Comparison of ENCODE assay signal across 11 cellular contexts in genomic region chr1:227072991-227073390, GRCh38.
A peak's percentile ranks its signal among the peaks of the same experiment; 100 is the strongest.
DNase-seq lines count a peak whose midpoint lies in the region; ATAC-seq, FAIRE-seq and TF ChIP-seq lines count a peak whose summit lies in the region.
"Had no signal": no experiment of that assay in that cellular context is flagged by ENCODE, and none has a peak within 500 bp of the region (broad histone marks: within the 10 kb centered on the region; RNA-seq: fewer than 3 reads in every experiment).

No MANE protein-coding gene starts in this region.

- H3K36me3 ChIP-seq in GM12878 (ENCODE audit: control insufficient read depth in 2 of 2, insufficient read depth in 2 of 2, low read length in 1 of 2) = no peaks in the 10 kb centered on the region
- no peaks in the 10 kb centered on the region for H3K36me3 ChIP-seq in aorta (ENCODE audit: control insufficient read depth in 1 of 2, insufficient read depth in 2 of 2, low read length in 1 of 2)

- SMC1A ChIA-PET in GM12878 (lab: Charles Lee; ENCODE audit: uncharacterized antibody, unreplicated experiment) = no interaction called here

- no TSS peak for BruUV-seq in GM12878 (replicated peaks; lab: Mats Ljungman, UMichigan)

- intact Hi-C loops in GM12878 (cut with micrococcal nuclease; ENCODE audit: unreplicated experiment) = no loop called here
- intact Hi-C loops in aorta (cut with DNase I) = no loop called here

- H3K4me3 ChIP-seq in GM12878 (no peak overlapping the region), aorta (ENCODE audit: low read length in 2 of 2) (no peak overlapping the region)
- H3K4me3 ChIP-seq: skin epidermis had no signal

- H3K4me2 ChIP-seq in GM12878 (ENCODE audit: control insufficient read depth, insufficient read depth) = no peak overlapping the region

- no peaks in the 10 kb centered on the region for H3K4me1 ChIP-seq in GM12878 (ENCODE audit: control insufficient read depth, insufficient read depth, low read length)
- no peaks in the 10 kb centered on the region for H3K4me1 ChIP-seq in aorta (ENCODE audit: control insufficient read depth in 1 of 2, insufficient read depth in 2 of 2, low read length in 2 of 2)

- TF ChIP-seq CTCF in GM12878 (IDR thresholded peaks at IDR 0.05 in 2 of 3, conservative IDR thresholded peaks at IDR 0.05 in 1 of 3; ENCODE audit: control insufficient read depth in 2 of 3, extremely low read depth in 1 of 3, insufficient read depth in 1 of 3, low read depth in 3 of 3, low read length in 3 of 3) = no peak

- no peaks in the 10 kb centered on the region for H3K9me3 Mint-ChIP-seq in activated naive CD8-positive, alpha-beta T cell treated with anti-CD3 and anti-CD28 coated beads, Interleukin-2, amount 50 U/mL, for 24 hours
- no peaks in the 10 kb centered on the region for H3K9me3 Mint-ChIP-seq in activated naive CD8-positive, alpha-beta T cell treated with anti-CD3 and anti-CD28 coated beads for 36 hours
- H3K9me3 Mint-ChIP-seq in activated CD4-positive, alpha-beta memory T cell treated with anti-CD3 and anti-CD28 coated beads, Interleukin-2, amount 10 ng/mL, durations not matched to agents 7 days and 5 days = no peaks in the 10 kb centered on the region
- H3K9me3 Mint-ChIP-seq: activated naive CD8-positive, alpha-beta T cell treated with anti-CD3 and anti-CD28 coated beads, Interleukin-2, amount 10 ng/mL, durations not matched to agents 7 days and 5 days had no signal

- no peaks in the 10 kb centered on the region for H3K36me3 Mint-ChIP-seq in activated naive CD8-positive, alpha-beta T cell treated with anti-CD3 and anti-CD28 coated beads, Interleukin-2, amount 50 U/mL, for 24 hours (ENCODE audit: low read depth)
- H3K36me3 Mint-ChIP-seq in activated naive CD8-positive, alpha-beta T cell treated with anti-CD3 and anti-CD28 coated beads for 36 hours = no peaks in the 10 kb centered on the region
- no peaks in the 10 kb centered on the region for H3K36me3 Mint-ChIP-seq in activated CD4-positive, alpha-beta memory T cell treated with anti-CD3 and anti-CD28 coated beads, Interleukin-2, amount 10 ng/mL, durations not matched to agents 7 days and 5 days (ENCODE audit: low read depth)
- H3K36me3 Mint-ChIP-seq: activated naive CD8-positive, alpha-beta T cell treated with anti-CD3 and anti-CD28 coated beads, Interleukin-2, amount 10 ng/mL, durations not matched to agents 7 days and 5 days had no signal

- FAIRE-seq in GM12878 (lab: Jason Lieb, UNC) = no peak

- RAD21 ChIA-PET in GM12878 (lab: Charles Lee; ENCODE audit: unreplicated experiment) = no interaction called here

- peaks cover 5% of the 10 kb centered on the region for H3K27me3 Mint-ChIP-seq in activated naive CD8-positive, alpha-beta T cell treated with anti-CD3 and anti-CD28 coated beads, Interleukin-2, amount 50 U/mL, for 24 hours
- peaks cover 11% of the 10 kb centered on the region for H3K27me3 Mint-ChIP-seq in activated naive CD8-positive, alpha-beta T cell treated with anti-CD3 and anti-CD28 coated beads for 36 hours
- H3K27me3 Mint-ChIP-seq in activated CD4-positive, alpha-beta memory T cell treated with anti-CD3 and anti-CD28 coated beads, Interleukin-2, amount 10 ng/mL, durations not matched to agents 7 days and 5 days = peaks cover 7% of the 10 kb centered on the region

- CTCF ChIA-PET in GM12878 (lab: Yijun Ruan, JAX) = interaction anchor here (0.7 kb wide), 1 partner anchor 20 kb away, joined by 3 read pairs; no protein-coding TSS in a partner anchor
- CTCF ChIA-PET in activated CD4-positive, alpha-beta memory T cell treated with anti-CD3 and anti-CD28 coated beads, Interleukin-2, amount 10 ng/mL, durations not matched to agents 7 days and 5 days (lab: Charles Lee) = interaction anchor here (0.6 kb wide), 1 partner anchor 510 kb away, joined by 3 read pairs; no protein-coding TSS in a partner anchor

- no peak overlapping the region for H3K27ac Mint-ChIP-seq in activated naive CD8-positive, alpha-beta T cell treated with anti-CD3 and anti-CD28 coated beads, Interleukin-2, amount 50 U/mL, for 24 hours
- no peak overlapping the region for H3K27ac Mint-ChIP-seq in activated naive CD8-positive, alpha-beta T cell treated with anti-CD3 and anti-CD28 coated beads for 36 hours
- H3K27ac Mint-ChIP-seq in activated CD4-positive, alpha-beta memory T cell treated with anti-CD3 and anti-CD28 coated beads, Interleukin-2, amount 10 ng/mL, durations not matched to agents 7 days and 5 days = no peak overlapping the region
- H3K27ac Mint-ChIP-seq: activated naive CD8-positive, alpha-beta T cell treated with anti-CD3 and anti-CD28 coated beads, Interleukin-2, amount 10 ng/mL, durations not matched to agents 7 days and 5 days had no signal

- H3K27ac ChIP-seq in GM12878 (ENCODE audit: control insufficient read depth, insufficient read depth) (no peak overlapping the region), aorta (ENCODE audit: low read depth in 1 of 2, low read length in 2 of 2) (no peak overlapping the region)
- H3K27ac ChIP-seq: skin epidermis had no signal

- no peak for TF ChIP-seq POLR2A in GM12878 (IDR thresholded peaks at IDR 0.05; ENCODE audit: low read depth, low read length)

- in situ Hi-C loops in GM12878 (cut with MboI) = no loop called here

- no peak overlapping the region for H3K4me3 Mint-ChIP-seq in activated naive CD8-positive, alpha-beta T cell treated with anti-CD3 and anti-CD28 coated beads, Interleukin-2, amount 50 U/mL, for 24 hours
- no peak overlapping the region for H3K4me3 Mint-ChIP-seq in activated naive CD8-positive, alpha-beta T cell treated with anti-CD3 and anti-CD28 coated beads for 36 hours
- H3K4me3 Mint-ChIP-seq in activated CD4-positive, alpha-beta memory T cell treated with anti-CD3 and anti-CD28 coated beads, Interleukin-2, amount 10 ng/mL, durations not matched to agents 7 days and 5 days = no peak overlapping the region
- H3K4me3 Mint-ChIP-seq: activated naive CD8-positive, alpha-beta T cell treated with anti-CD3 and anti-CD28 coated beads, Interleukin-2, amount 10 ng/mL, durations not matched to agents 7 days and 5 days had no signal

- no peak for DNase-seq in activated naive CD8-positive, alpha-beta T cell treated with anti-CD3 and anti-CD28 coated beads, Interleukin-2, amount 50 U/mL, for 24 hours
- DNase-seq in activated naive CD8-positive, alpha-beta T cell treated with anti-CD3 and anti-CD28 coated beads for 36 hours = no peak
- no peak for DNase-seq in GM12878 (ENCODE audit: low read depth, low spot score)
- no peak for DNase-seq in NCI-H1048 (lab: John Stamatoyannopoulos, UW)
- no peak for DNase-seq in activated CD4-positive, alpha-beta memory T cell treated with anti-CD3 and anti-CD28 coated beads, Interleukin-2, amount 10 ng/mL, durations not matched to agents 7 days and 5 days
- no peak for DNase-seq in aorta
- DNase-seq: activated naive CD8-positive, alpha-beta T cell treated with anti-CD3 and anti-CD28 coated beads, Interleukin-2, amount 10 ng/mL, durations not matched to agents 7 days and 5 days; NCI-H446 had no signal

- no peaks in the 10 kb centered on the region for H3K4me1 Mint-ChIP-seq in activated naive CD8-positive, alpha-beta T cell treated with anti-CD3 and anti-CD28 coated beads, Interleukin-2, amount 50 U/mL, for 24 hours
- peaks cover 2% of the 10 kb centered on the region for H3K4me1 Mint-ChIP-seq in activated naive CD8-positive, alpha-beta T cell treated with anti-CD3 and anti-CD28 coated beads for 36 hours
- peaks cover 5% of the 10 kb centered on the region for H3K4me1 Mint-ChIP-seq in activated CD4-positive, alpha-beta memory T cell treated with anti-CD3 and anti-CD28 coated beads, Interleukin-2, amount 10 ng/mL, durations not matched to agents 7 days and 5 days
- H3K4me1 Mint-ChIP-seq: activated naive CD8-positive, alpha-beta T cell treated with anti-CD3 and anti-CD28 coated beads, Interleukin-2, amount 10 ng/mL, durations not matched to agents 7 days and 5 days had no signal

- H2AFZ ChIP-seq in GM12878 (ENCODE audit: control insufficient read depth, low read depth, low read length) = no peak overlapping the region

- no peaks in the 10 kb centered on the region for H3K79me2 ChIP-seq in GM12878 (ENCODE audit: control insufficient read depth, insufficient read depth, low read length)

- POLR2A ChIA-PET in GM12878 (lab: Charles Lee) = no interaction called here
- POLR2A ChIA-PET in activated CD4-positive, alpha-beta memory T cell treated with anti-CD3 and anti-CD28 coated beads, Interleukin-2, amount 10 ng/mL, durations not matched to agents 7 days and 5 days (lab: Charles Lee) = no interaction called here

- ATAC-seq in activated naive CD8-positive, alpha-beta T cell treated with anti-CD3 and anti-CD28 coated beads, Interleukin-2, amount 50 U/mL, for 24 hours = peak; percentile 33
- ATAC-seq in HG02885 (IDR thresholded peaks at IDR 0.05; ENCODE audit: poor library complexity, unreplicated experiment) (peak; percentile 57), GM12878 (peak; percentile 71), aorta (ENCODE audit: low FRiP score) (no peak), GM21737 (IDR thresholded peaks at IDR 0.05; ENCODE audit: unreplicated experiment) (no peak)

- 0% methylated on average over 2 of the region's 2 CpGs for WGBS in GM12878 (ENCODE audit: insufficient coverage, insufficient replicate concordance, low lambda C conversion rate, missing lambda C conversion rate)
- 80 to 87% methylated on average over 2 of the region's 2 CpGs for WGBS in aorta, 2 donors

- H4K20me1 ChIP-seq in GM12878 (ENCODE audit: control insufficient read depth, insufficient read depth) = no peaks in the 10 kb centered on the region

- no peaks in the 10 kb centered on the region for H3K27me3 ChIP-seq in GM12878 (replicated peaks in 1 of 2; ENCODE audit: control insufficient read depth in 2 of 2, insufficient read depth in 2 of 2, low read length in 1 of 2)
- no peaks in the 10 kb centered on the region for H3K27me3 ChIP-seq in aorta (ENCODE audit: control insufficient read depth in 1 of 2, insufficient read depth in 2 of 2, low read length in 1 of 2)

- no peak overlapping the region for H3K9ac ChIP-seq in GM12878 (ENCODE audit: control insufficient read depth, insufficient read depth, low read length)

- H3K9me3 ChIP-seq in GM12878 (replicated peaks; ENCODE audit: control insufficient read depth, insufficient read depth, low read length) (no peaks in the 10 kb centered on the region), aorta (ENCODE audit: control insufficient read depth, low read length) (no peaks in the 10 kb centered on the region)

- TF ChIP-seq RAD21 in GM12878 (IDR thresholded peaks at IDR 0.05; ENCODE audit: insufficient read depth, low read depth, low read length) = no peak

- no peak for TF ChIP-seq EP300 in GM12878 (IDR thresholded peaks at IDR 0.05; ENCODE audit: borderline replicate concordance in 1 of 2, control insufficient read depth in 1 of 2, low read depth in 2 of 2, low read length in 2 of 2)

TF ChIP-seq in GM12878, 131 proteins besides CTCF, POLR2A, EP300 and RAD21 (continues in another document):
- peak; percentile 42; the same call in 1 of the 2 replicates for TF ChIP-seq CREM (IDR thresholded peaks at IDR 0.05; ENCODE audit: low read depth)
- peak; percentile 85 for TF ChIP-seq JUNB (IDR thresholded peaks at IDR 0.05)
- TF ChIP-seq EGR1 (IDR thresholded peaks at IDR 0.05; ENCODE audit: borderline replicate concordance in 1 of 2, low read depth in 2 of 2, low read length in 2 of 2) = no peak
- no peak for TF ChIP-seq SUZ12 (IDR thresholded peaks at IDR 0.05; ENCODE audit: unreplicated experiment)
- no peak for TF ChIP-seq TBL1XR1 (IDR thresholded peaks at IDR 0.05; ENCODE audit: low read depth, low read length)

Comparison
In these comparisons a context has a peak if more than half of its experiments do, and no peak if none do; other contexts are left out.
1. ATAC-seq: peak in activated naive CD8-positive, alpha-beta T cell treated with anti-CD3 and anti-CD28 coated beads, Interleukin-2, amount 50 U/mL, for 24 hours (single experiment), HG02885 (single experiment) and GM12878 (single experiment); none in aorta (single experiment) and GM21737 (single experiment).